Comparison of ENCODE assay signal across 14 cellular contexts in genomic region chr12:51067229-51067628, GRCh38. TPM values are rescaled to one million over a fixed set of nuclear protein-coding genes. Genes with fewer than 3 reads are reported as not detected.
DNase-seq lines count a peak whose midpoint lies in the region; ATAC-seq and TF ChIP-seq lines count a peak whose summit lies in the region.
"Had no signal": no experiment of that assay in that cellular context is flagged by ENCODE, and none has a peak within 500 bp of the region (broad histone marks: within the 10 kb centered on the region; RNA-seq: fewer than 3 reads in every experiment).

No MANE protein-coding gene starts in this region.

- H3K4me1 ChIP-seq in HEK293 (ENCODE audit: control insufficient read depth, insufficient read depth, low read length): no peaks in the 10 kb centered on the region

- no peaks in the 10 kb centered on the region for H3K27me3 Mint-ChIP-seq in activated T-cell treated with anti-CD3 and anti-CD28 coated beads, Interleukin-2, amount 50 U/mL, for 24 hours
- H3K27me3 Mint-ChIP-seq in activated T-cell treated with anti-CD3 and anti-CD28 coated beads, Interleukin-2, amount 50 U/mL, for 4 hours (ENCODE audit: low read depth): no peaks in the 10 kb centered on the region
- H3K27me3 Mint-ChIP-seq in T-helper 17 cell: no peaks in the 10 kb centered on the region
- H3K27me3 Mint-ChIP-seq: CD4-positive, alpha-beta memory T cell had no signal

- TF ChIP-seq CTCF in HEK293 (tag by site-specific recombination; IDR thresholded peaks at IDR 0.05) (no peak), dorsolateral prefrontal cortex (IDR thresholded peaks at IDR 0.05 in 54 of 56, conservative IDR thresholded peaks at IDR 0.05 in 2 of 56; ENCODE audit: low read depth in 1 of 56, partially characterized antibody in 56 of 56) (no peak)

- H3K9me3 ChIP-seq in HEK293 (ENCODE audit: control insufficient read depth, insufficient read depth, low read depth, low read length) (no peaks in the 10 kb centered on the region), T-helper 17 cell (ENCODE audit: control insufficient read depth, low read length, poor library complexity, severe bottlenecking) (no peaks in the 10 kb centered on the region)
- H3K9me3 ChIP-seq: A549, BE2C had no signal

- H3K27ac Mint-ChIP-seq in activated T-cell treated with anti-CD3 and anti-CD28 coated beads, Interleukin-2, amount 50 U/mL, for 24 hours: peak overlapping the region; percentile 35
- peak overlapping the region; percentile 68 for H3K27ac Mint-ChIP-seq in T-helper 17 cell
- H3K27ac Mint-ChIP-seq in stimulated activated effector memory CD8-positive, alpha-beta T cell treated with anti-CD3 and anti-CD28 coated beads, Interleukin-12 subunit alpha, Interleukin-12 subunit beta, amount 100 ng/mL, for 72 hours: peak overlapping the region; percentile 60

- CTCF ChIA-PET in HEK293 (lab: Yijun Ruan, JAX): interaction anchor here (1.0 kb wide), 1 partner anchor 18 kb away, joined by 3 read pairs; no protein-coding TSS in a partner anchor

- ATAC-seq in activated T-cell treated with anti-CD3 and anti-CD28 coated beads, Interleukin-2, amount 50 U/mL, for 4 hours: no peak
- ATAC-seq in T-helper 17 cell: no peak
- ATAC-seq in stimulated activated effector memory CD8-positive, alpha-beta T cell treated with anti-CD3 and anti-CD28 coated beads, Interleukin-12 subunit alpha, Interleukin-12 subunit beta, amount 100 ng/mL, for 72 hours: no peak
- ATAC-seq: A549, HCT116 had no signal

- H3K36me3 ChIP-seq in HEK293 (ENCODE audit: control insufficient read depth in 2 of 2, insufficient read depth in 1 of 2, low read length in 2 of 2): peaks cover 26 to 84% of the 10 kb centered on the region in 2 experiments

- intact Hi-C loops in dorsolateral prefrontal cortex (cut with DNase I): no loop called here

- H3K4me3 ChIP-seq in HEK293 (ENCODE audit: low read depth, low read length) (no peak overlapping the region), dorsolateral prefrontal cortex (no peak overlapping the region)
- H3K4me3 ChIP-seq: A549, GM23248 had no signal

- H3K27me3 ChIP-seq in dorsolateral prefrontal cortex: no peaks in the 10 kb centered on the region
- H3K27me3 ChIP-seq: BE2C had no signal

- H3K27ac ChIP-seq in HEK293 (ENCODE audit: extremely low read depth, low read depth, low read length): no peak overlapping the region
- peak overlapping the region in 3 of 59 donors; percentile 7 to 55 (median 13) for H3K27ac ChIP-seq in dorsolateral prefrontal cortex
- H3K27ac ChIP-seq: A549, C4-2B, GM23248 had no signal

- peaks cover 86% of the 10 kb centered on the region for H3K36me3 Mint-ChIP-seq in activated T-cell treated with anti-CD3 and anti-CD28 coated beads, Interleukin-2, amount 50 U/mL, for 24 hours (ENCODE audit: low read depth)
- H3K36me3 Mint-ChIP-seq in activated T-cell treated with anti-CD3 and anti-CD28 coated beads, Interleukin-2, amount 50 U/mL, for 4 hours (ENCODE audit: insufficient read depth): peaks cover 41% of the 10 kb centered on the region
- H3K36me3 Mint-ChIP-seq in T-helper 17 cell (ENCODE audit: low read depth): peaks cover 2% of the 10 kb centered on the region
- peaks cover 96% of the 10 kb centered on the region for H3K36me3 Mint-ChIP-seq in stimulated activated effector memory CD8-positive, alpha-beta T cell treated with anti-CD3 and anti-CD28 coated beads, Interleukin-12 subunit alpha, Interleukin-12 subunit beta, amount 100 ng/mL, for 72 hours

- no peak for DNase-seq in activated T-cell treated with anti-CD3 and anti-CD28 coated beads, Interleukin-2, amount 50 U/mL, for 24 hours
- DNase-seq in activated T-cell treated with anti-CD3 and anti-CD28 coated beads, Interleukin-2, amount 50 U/mL, for 4 hours: no peak
- DNase-seq in T-helper 17 cell (no peak), dorsolateral prefrontal cortex (no peak)
- DNase-seq in stimulated activated effector memory CD8-positive, alpha-beta T cell treated with anti-CD3 and anti-CD28 coated beads, Interleukin-12 subunit alpha, Interleukin-12 subunit beta, amount 100 ng/mL, for 72 hours (ENCODE audit: low spot score in 2 of 2): no peak
- no peak for DNase-seq in stimulated activated naive CD4-positive, alpha-beta T cell (lab: John Stamatoyannopoulos, UW)
- DNase-seq: BE2C; CD4-positive, alpha-beta memory T cell; DMS79; GM23248 had no signal

- peaks cover 2% of the 10 kb centered on the region for H3K4me1 Mint-ChIP-seq in activated T-cell treated with anti-CD3 and anti-CD28 coated beads, Interleukin-2, amount 50 U/mL, for 24 hours (ENCODE audit: low read depth)
- H3K4me1 Mint-ChIP-seq in activated T-cell treated with anti-CD3 and anti-CD28 coated beads, Interleukin-2, amount 50 U/mL, for 4 hours (ENCODE audit: low read depth): no peaks in the 10 kb centered on the region
- H3K4me1 Mint-ChIP-seq in T-helper 17 cell: no peaks in the 10 kb centered on the region
- H3K4me1 Mint-ChIP-seq in stimulated activated effector memory CD8-positive, alpha-beta T cell treated with anti-CD3 and anti-CD28 coated beads, Interleukin-12 subunit alpha, Interleukin-12 subunit beta, amount 100 ng/mL, for 72 hours: peaks cover 6% of the 10 kb centered on the region
- H3K4me1 Mint-ChIP-seq: CD4-positive, alpha-beta memory T cell had no signal

- H3K9me3 Mint-ChIP-seq in activated T-cell treated with anti-CD3 and anti-CD28 coated beads, Interleukin-2, amount 50 U/mL, for 24 hours: no peaks in the 10 kb centered on the region
- no peaks in the 10 kb centered on the region for H3K9me3 Mint-ChIP-seq in activated T-cell treated with anti-CD3 and anti-CD28 coated beads, Interleukin-2, amount 50 U/mL, for 4 hours
- H3K9me3 Mint-ChIP-seq in stimulated activated effector memory CD8-positive, alpha-beta T cell treated with anti-CD3 and anti-CD28 coated beads, Interleukin-12 subunit alpha, Interleukin-12 subunit beta, amount 100 ng/mL, for 72 hours: no peaks in the 10 kb centered on the region
- H3K9me3 Mint-ChIP-seq: CD4-positive, alpha-beta memory T cell had no signal

- H3K4me3 Mint-ChIP-seq in activated T-cell treated with anti-CD3 and anti-CD28 coated beads, Interleukin-2, amount 50 U/mL, for 24 hours: no peak overlapping the region
- H3K4me3 Mint-ChIP-seq in activated T-cell treated with anti-CD3 and anti-CD28 coated beads, Interleukin-2, amount 50 U/mL, for 4 hours: no peak overlapping the region
- no peak overlapping the region for H3K4me3 Mint-ChIP-seq in T-helper 17 cell
- no peak overlapping the region for H3K4me3 Mint-ChIP-seq in stimulated activated effector memory CD8-positive, alpha-beta T cell treated with anti-CD3 and anti-CD28 coated beads, Interleukin-12 subunit alpha, Interleukin-12 subunit beta, amount 100 ng/mL, for 72 hours
- H3K4me3 Mint-ChIP-seq: CD4-positive, alpha-beta memory T cell had no signal

- POLR2A ChIA-PET in HEK293 (lab: Yijun Ruan, JAX): interaction anchor here (1.7 kb wide), 1 partner anchor 16 kb away, joined by 11 read pairs; the partner anchor contains the start of gene CSRNP2

TF ChIP-seq in HEK293, 187 proteins besides CTCF, POLR2A, EP300 and RAD21:
- no peak for TF ChIP-seq ZSCAN5A (tag by site-specific recombination; IDR thresholded peaks at IDR 0.05)
- 0 out of 2 replicates have a peak, but pooled peaks have one; percentile 15 for TF ChIP-seq EGR2 (tag by site-specific recombination; IDR thresholded peaks at IDR 0.05; ENCODE audit: low read depth)

RNA-seq across cellular contexts. Expression of gene CSRNP2, which starts 16.2 kb away (rescaled TPM):
- total RNA-seq in activated T-cell treated with anti-CD3 and anti-CD28 coated beads, Interleukin-2, amount 50 U/mL, for 4 hours: 10 to 100 TPM; 20.7 to 22.5 (median 21.5) TPM
- total RNA-seq in T-helper 17 cell (10 to 100 TPM; 19.2 to 19.9 TPM), dorsolateral prefrontal cortex (10 to 100 TPM; 42.6 to 96.4 (median 71.8) TPM)

RNA-seq across cellular contexts. Expression of gene LETMD1, which starts 19.1 kb away (rescaled TPM):
- total RNA-seq in activated T-cell treated with anti-CD3 and anti-CD28 coated beads, Interleukin-2, amount 50 U/mL, for 4 hours: 10 to 100 TPM; 40.6 to 47.6 (median 42.5) TPM
- 10 to 100 TPM; 56.2 to 56.6 TPM for total RNA-seq in T-helper 17 cell
- total RNA-seq in dorsolateral prefrontal cortex: 10 to 100 TPM; 43.1 to 97.4 (median 70.1) TPM

RNA-seq across cellular contexts. Expression of gene SLC11A2, which starts 41.0 kb away (rescaled TPM):
- 10 to 100 TPM; 39.1 to 45.0 (median 39.3) TPM for total RNA-seq in activated T-cell treated with anti-CD3 and anti-CD28 coated beads, Interleukin-2, amount 50 U/mL, for 4 hours
- total RNA-seq in T-helper 17 cell (10 to 100 TPM; 47.6 to 51.5 TPM), dorsolateral prefrontal cortex (100 to 1,000 TPM in 69 of 120 experiments, 10 to 100 TPM in 51; 65.0 to 180 (median 103) TPM)
